ENCODE assay signal across 13 cellular contexts in genomic region chr17:18677381-18677780, GRCh38. TPM values are rescaled to one million over a fixed set of nuclear protein-coding genes. Genes with fewer than 3 reads are reported as not detected.
DNase-seq lines count a peak whose midpoint lies in the region; TF ChIP-seq lines count a peak whose summit lies in the region.
"Not testable (repeated sequence)": the region's sequence is repeated elsewhere in the genome, so short reads cannot be mapped to it uniquely, and the experiment has no call there.
"Had no signal": no experiment of that assay in that cellular context is flagged by ENCODE, and none has a peak within 500 bp of the region (broad histone marks: within the 10 kb centered on the region; RNA-seq: fewer than 3 reads in every experiment).

No MANE protein-coding gene starts in this region.

- peak overlapping the region; percentile 25 for H3K4me3 Mint-ChIP-seq in endothelial cell (ENCODE audit: unreplicated experiment)
- H3K4me3 Mint-ChIP-seq in neural crest cell: peak overlapping the region; percentile 67

- not testable (repeated sequence) for DNase-seq in endothelial cell (ENCODE audit: low spot score); neural crest cell (ENCODE audit: low read depth, low spot score)

- H3K27ac Mint-ChIP-seq in endothelial cell (ENCODE audit: unreplicated experiment); neural crest cell (ENCODE audit: unreplicated experiment): not testable (repeated sequence)

- H3K4me1 Mint-ChIP-seq in endothelial cell (ENCODE audit: unreplicated experiment); neural crest cell: not testable (repeated sequence)

- H3K27me3 Mint-ChIP-seq in endothelial cell (ENCODE audit: unreplicated experiment); neural crest cell (ENCODE audit: low read depth): not testable (repeated sequence)

- H3K36me3 Mint-ChIP-seq in endothelial cell (ENCODE audit: low read depth, unreplicated experiment) (peaks cover 30% of the 10 kb centered on the region), neural crest cell (ENCODE audit: low read depth) (peaks cover 55% of the 10 kb centered on the region)

- not testable (repeated sequence) for TF ChIP-seq CTCF in endothelial cell (IDR thresholded peaks at IDR 0.05; ENCODE audit: unreplicated experiment); neural crest cell (conservative IDR thresholded peaks at IDR 0.05)

- H3K9me3 Mint-ChIP-seq in endothelial cell (ENCODE audit: unreplicated experiment): not testable (repeated sequence)
- H3K9me3 Mint-ChIP-seq in neural crest cell: peaks cover 10% of the 10 kb centered on the region

RNA-seq across cellular contexts. Expression of gene FOXO3B, which starts 4.7 kb away (rescaled TPM):
- total RNA-seq in endothelial cell (ENCODE audit: unreplicated experiment) (14.2 TPM), neural crest cell (25.8 and 28.5 TPM in 2 replicates)

RNA-seq across cellular contexts. Expression of gene TBC1D28, which starts 33.2 kb away (rescaled TPM):
- total RNA-seq in endothelial cell (ENCODE audit: unreplicated experiment): not detected
- 0.26 TPM in 1 of 2 replicates, not detected in the other for total RNA-seq in neural crest cell
- total RNA-seq: A172; A673; B cell; Caco-2; Calu3; CD4-positive, alpha-beta memory T cell; CD4-positive, alpha-beta T cell; CD4-positive, CD25-positive, alpha-beta regulatory T cell; CD8-positive, alpha-beta memory T cell; CD8-positive, alpha-beta T cell; Daoy had no signal
